Comparison of ENCODE assay signal across 24 cellular contexts in the genomic region with DNA sequence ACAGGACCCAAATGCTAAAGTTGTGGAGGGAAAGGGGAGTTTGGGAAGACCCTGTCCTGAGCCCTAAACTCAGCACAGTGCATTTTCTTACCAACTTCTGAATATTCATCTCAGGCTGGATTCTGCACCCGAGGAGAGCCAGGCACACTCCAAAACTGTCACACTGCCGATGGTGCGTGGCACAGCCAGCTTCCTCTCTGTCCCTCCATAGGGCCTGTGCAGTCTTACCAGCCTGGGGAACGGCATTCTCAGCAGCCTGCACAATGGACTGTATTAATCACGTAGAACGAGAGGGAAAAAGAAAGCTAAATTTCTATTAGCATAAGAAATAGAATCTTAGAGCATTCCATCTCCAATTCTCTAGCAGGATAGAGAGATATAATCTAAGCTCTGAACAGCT.
"Had no signal": no experiment of that assay in that cellular context is flagged by ENCODE, and none has a peak within 500 bp of the region (broad histone marks: within the 10 kb centered on the region; RNA-seq: fewer than 3 reads in every experiment).

No MANE protein-coding gene starts in this region.

- H3K36me3 ChIP-seq: breast epithelium had no signal

- ATAC-seq: foreskin keratinocyte; naive thymus-derived CD8-positive, alpha-beta T cell; stimulated activated naive B cell treated with anti-CD40 and anti-IgM and Interleukin-4, amounts not matched to agents 10 μg/mL and 1 μg/mL and 100 μg/mL, for 72 hours had no signal

- H3K27ac ChIP-seq: breast epithelium, esophagus muscularis mucosa, foreskin keratinocyte, thoracic aorta had no signal

- DNase-seq: activated CD4-positive, alpha-beta T cell treated with anti-CD3 and anti-CD28 coated beads for 4 hours; activated CD4-positive, alpha-beta T cell treated with anti-CD3 and anti-CD28 coated beads, Interleukin-2, amount 50 U/mL, for 4 hours; activated CD8-positive, alpha-beta memory T cell treated with anti-CD3 and anti-CD28 coated beads for 24 hours; activated gamma-delta T cell; activated naive CD4-positive, alpha-beta T cell treated with anti-CD3 and anti-CD28 coated beads, Interleukin-2, amount 50 U/mL, for 16 hours; activated T-cell treated with anti-CD3 and anti-CD28 coated beads, Interleukin-2, amount 50 U/mL, for 1 hour; amniotic stem cell; central memory CD4-positive, alpha-beta T cell; effector CD4-positive, alpha-beta T cell; foreskin keratinocyte; islet precursor cell; left cardiac atrium; mammary epithelial cell; naive thymus-derived CD8-positive, alpha-beta T cell; stimulated activated CD4-positive, alpha-beta T cell treated with anti-CD3 and anti-CD28 coated beads, Interleukin-15, amount 100 ng/mL, for 24 hours; stimulated activated CD4-positive, alpha-beta T cell treated with anti-CD3 and anti-CD28 coated beads, Interleukin-2, amount 100 ng/mL, for 24 hours; stimulated activated naive B cell treated with anti-CD40 and anti-IgM and Interleukin-4, amounts not matched to agents 10 μg/mL and 1 μg/mL and 100 μg/mL, for 72 hours; T-helper 1 cell; trophoblast cell had no signal

- H3K4me1 ChIP-seq: breast epithelium, esophagus muscularis mucosa, foreskin keratinocyte had no signal

- H3K4me3 ChIP-seq: breast epithelium, esophagus muscularis mucosa, thoracic aorta had no signal

- H3K27me3 ChIP-seq: breast epithelium, esophagus muscularis mucosa, foreskin keratinocyte had no signal

- H3K9me3 ChIP-seq: breast epithelium, esophagus muscularis mucosa, thoracic aorta had no signal

- FAIRE-seq: astrocyte, urothelium cell line had no signal
